Comparison of ENCODE assay signal across 1 cellular context in the genomic region with DNA sequence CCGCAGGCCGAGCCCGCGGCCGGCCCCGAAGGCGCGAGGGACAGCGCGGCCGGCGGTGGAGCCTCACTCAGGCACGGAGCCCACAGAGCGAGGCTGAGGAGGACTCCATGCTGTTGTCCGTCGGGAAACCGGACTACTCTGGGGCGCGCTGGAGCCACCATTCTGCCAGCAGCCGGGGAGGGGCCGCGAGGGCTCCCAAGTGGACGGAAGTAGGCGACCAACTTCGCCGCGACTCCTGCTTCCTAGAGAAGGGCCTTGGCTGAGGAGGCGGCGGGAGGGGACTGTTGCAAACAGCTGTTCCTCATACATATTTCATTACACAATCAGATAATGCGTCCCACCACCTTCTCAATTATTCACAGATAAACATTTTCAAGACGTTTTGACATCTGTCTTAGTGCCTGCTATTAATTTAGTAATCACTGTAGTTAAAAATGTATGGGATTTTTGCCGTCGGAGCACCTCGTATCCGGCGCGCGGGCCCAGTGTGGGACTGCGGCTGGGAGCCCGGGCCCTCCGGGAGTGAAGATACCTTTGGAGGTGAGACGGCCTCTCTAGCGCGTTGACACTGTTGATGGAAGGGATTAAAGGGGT.
TF ChIP-seq lines count a peak whose summit lies in the region.

No MANE protein-coding gene starts in this region.

TF ChIP-seq in endothelial cell of umbilical vein, 7 proteins besides CTCF, POLR2A, EP300 and RAD21:
- TF ChIP-seq MYC (IDR thresholded peaks at IDR 0.05; ENCODE audit: low read depth, low read length) (no peak), EZH2 (IDR thresholded peaks at IDR 0.05; ENCODE audit: borderline replicate concordance, low read depth, low read length, severe bottlenecking) (peak; percentile 66), GATA2 (IDR thresholded peaks at IDR 0.05; ENCODE audit: insufficient read depth, insufficient read length, low read depth, low read length) (no peak), FOS (IDR thresholded peaks at IDR 0.05; ENCODE audit: borderline replicate concordance, insufficient read depth, low read length) (no peak), POLR2AphosphoS5 (IDR thresholded peaks at IDR 0.05; ENCODE audit: insufficient read depth, low read depth, low read length) (no peak)
